Comparison of ENCODE assay signal across 6 cellular contexts in the genomic region with DNA sequence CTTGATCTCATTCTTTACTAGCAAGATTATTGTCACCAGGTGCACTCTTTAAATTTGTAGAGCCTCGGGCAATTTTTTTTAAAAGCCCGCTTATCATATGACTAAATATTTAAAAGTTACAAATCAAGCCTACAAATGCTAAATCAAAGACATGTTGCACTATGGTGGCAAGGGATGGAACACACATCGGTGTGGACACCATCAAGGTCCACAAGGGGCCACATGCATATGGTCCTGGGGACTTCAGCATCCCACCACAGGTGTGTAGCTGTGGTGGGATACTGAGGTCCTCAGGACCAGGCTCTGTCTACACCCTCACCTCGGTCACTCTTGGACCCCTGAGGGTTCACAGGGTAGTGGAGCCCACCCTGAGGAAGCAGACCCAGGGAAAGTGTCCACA.
"Had no signal": no experiment of that assay in that cellular context is flagged by ENCODE, and none has a peak within 500 bp of the region (broad histone marks: within the 10 kb centered on the region; RNA-seq: fewer than 3 reads in every experiment).

No MANE protein-coding gene starts in this region.

- H3K27ac ChIP-seq: HL-60 had no signal

- H3K4me3 Mint-ChIP-seq: GM23338, H9, IgD-negative memory B cell had no signal

- H3K4me3 ChIP-seq: GM23338 had no signal

- DNase-seq: H9, HCEC 1CT had no signal

- H3K9me3 Mint-ChIP-seq: GM23338, H9 had no signal

- H3K27ac Mint-ChIP-seq: GM23338, H9, IgD-negative memory B cell had no signal

- ATAC-seq: GM23338, HepG2 had no signal
